Comparison of ENCODE assay signal across 8 cellular contexts in the genomic region with DNA sequence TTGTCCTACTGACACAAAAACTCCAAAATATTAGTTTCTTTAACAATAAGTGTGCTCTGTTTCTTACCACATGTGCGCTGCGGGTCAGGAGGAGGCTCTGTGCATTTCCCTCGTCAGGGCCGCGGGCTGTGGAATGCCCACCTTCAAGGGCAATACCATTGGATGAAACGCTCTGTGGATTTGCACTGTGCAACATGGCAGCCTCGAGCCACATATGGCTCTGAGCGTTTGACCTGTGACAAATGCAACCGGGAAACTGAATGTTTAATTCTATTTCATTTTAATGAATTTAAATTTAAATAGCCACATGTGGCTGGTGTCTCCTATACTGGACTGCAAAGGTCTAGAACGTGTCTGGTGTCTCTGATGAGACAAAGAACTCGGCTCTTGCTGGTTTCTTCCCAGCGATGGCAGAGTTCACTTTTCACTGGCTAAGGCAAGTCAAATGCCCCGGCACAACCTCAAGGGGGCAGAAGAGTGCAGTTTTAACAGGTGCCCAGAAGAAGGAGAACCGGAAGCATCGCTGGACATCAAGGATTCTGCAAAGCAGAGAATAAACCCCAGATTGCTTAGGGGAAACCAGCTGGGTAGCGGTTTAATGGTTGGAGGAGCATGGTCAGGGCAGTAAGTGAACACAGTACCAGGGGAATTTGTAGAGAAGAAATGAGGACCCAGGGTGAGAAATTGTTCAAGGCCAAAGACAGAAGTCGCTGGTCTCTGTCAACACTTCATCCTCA. TPM values are rescaled to one million over a fixed set of nuclear protein-coding genes. Genes with fewer than 3 reads are reported as not detected.
DNase-seq lines count a peak whose midpoint lies in the region; ATAC-seq and TF ChIP-seq lines count a peak whose summit lies in the region.

No MANE protein-coding gene starts in this region.

- no peak overlapping the region for H3K4me3 Mint-ChIP-seq in activated CD4-positive, alpha-beta T cell treated with anti-CD3 and anti-CD28 coated beads, Interleukin-2, amount 10 ng/mL, durations not matched to agents 7 days and 5 days
- no peak overlapping the region for H3K4me3 Mint-ChIP-seq in progenitor cell of endocrine pancreas (ENCODE audit: low read depth)

- DNase-seq in DMS153 treated with DMSO at 0.1 percent for 48 hours (lab: John Stamatoyannopoulos, UW; ENCODE audit: unreplicated experiment) = peak; percentile 57
- peak; percentile 29 to 60 for DNase-seq in NCI-H1930 (lab: John Stamatoyannopoulos, UW)
- peak; percentile 57 for DNase-seq in activated CD4-positive, alpha-beta T cell treated with anti-CD3 and anti-CD28 coated beads, Interleukin-2, amount 10 ng/mL, durations not matched to agents 7 days and 5 days
- peak; percentile 36 for DNase-seq in foreskin melanocyte
- DNase-seq in progenitor cell of endocrine pancreas (ENCODE audit: low spot score, unreplicated experiment) = no peak
- DNase-seq in GF-D8 (lab: John Stamatoyannopoulos, UW) = no peak

- no peaks in the 10 kb centered on the region for H3K36me3 Mint-ChIP-seq in activated CD4-positive, alpha-beta T cell treated with anti-CD3 and anti-CD28 coated beads, Interleukin-2, amount 10 ng/mL, durations not matched to agents 7 days and 5 days (ENCODE audit: low read depth)
- no peaks in the 10 kb centered on the region for H3K36me3 Mint-ChIP-seq in progenitor cell of endocrine pancreas (ENCODE audit: insufficient read depth)

- no peak overlapping the region for H3K27ac Mint-ChIP-seq in activated CD4-positive, alpha-beta T cell treated with anti-CD3 and anti-CD28 coated beads, Interleukin-2, amount 10 ng/mL, durations not matched to agents 7 days and 5 days
- no peak overlapping the region for H3K27ac Mint-ChIP-seq in progenitor cell of endocrine pancreas

- peak; percentile 64 for TF ChIP-seq CTCF in progenitor cell of endocrine pancreas (IDR thresholded peaks at IDR 0.05; ENCODE audit: unreplicated experiment)

- ATAC-seq in GM19043 (IDR thresholded peaks at IDR 0.05; ENCODE audit: low read depth, unreplicated experiment) = peak; percentile 98
- ATAC-seq in HG03066 (IDR thresholded peaks at IDR 0.05; ENCODE audit: low read depth, unreplicated experiment) = peak; percentile 89

- CTCF ChIA-PET in activated CD4-positive, alpha-beta T cell treated with anti-CD3 and anti-CD28 coated beads, Interleukin-2, amount 10 ng/mL, durations not matched to agents 7 days and 5 days (lab: Charles Lee) = interaction anchor here (1.0 to 1.7 kb wide), 3 partner anchors 12 to 837 kb away, joined by 3 to 7 read pairs (median 3); no protein-coding TSS in a partner anchor

- H3K27me3 Mint-ChIP-seq in activated CD4-positive, alpha-beta T cell treated with anti-CD3 and anti-CD28 coated beads, Interleukin-2, amount 10 ng/mL, durations not matched to agents 7 days and 5 days = peaks cover 22% of the 10 kb centered on the region
- H3K27me3 Mint-ChIP-seq in progenitor cell of endocrine pancreas = peaks cover 23% of the 10 kb centered on the region

- H3K9me3 Mint-ChIP-seq in activated CD4-positive, alpha-beta T cell treated with anti-CD3 and anti-CD28 coated beads, Interleukin-2, amount 10 ng/mL, durations not matched to agents 7 days and 5 days = no peaks in the 10 kb centered on the region
- no peaks in the 10 kb centered on the region for H3K9me3 Mint-ChIP-seq in progenitor cell of endocrine pancreas (ENCODE audit: low read depth)

- peaks cover 2% of the 10 kb centered on the region for H3K4me1 Mint-ChIP-seq in activated CD4-positive, alpha-beta T cell treated with anti-CD3 and anti-CD28 coated beads, Interleukin-2, amount 10 ng/mL, durations not matched to agents 7 days and 5 days
- H3K4me1 Mint-ChIP-seq in progenitor cell of endocrine pancreas (ENCODE audit: low read depth) = no peaks in the 10 kb centered on the region

- POLR2A ChIA-PET in activated CD4-positive, alpha-beta T cell treated with anti-CD3 and anti-CD28 coated beads, Interleukin-2, amount 10 ng/mL, durations not matched to agents 7 days and 5 days (lab: Charles Lee) = no interaction called here

RNA-seq across cellular contexts. Expression of a gene that starts 37.0 kb away (rescaled TPM):
- 10 to 100 TPM; 30.3 to 31.7 TPM for total RNA-seq in activated CD4-positive, alpha-beta T cell treated with anti-CD3 and anti-CD28 coated beads, Interleukin-2, amount 10 ng/mL, durations not matched to agents 7 days and 5 days
- 19.3 and 24.8 TPM in 2 replicates for total RNA-seq in progenitor cell of endocrine pancreas

Comparison
In these comparisons a context has a peak if more than half of its experiments do, and no peak if none do; other contexts are left out.
1. DNase-seq: peak in DMS153 treated with DMSO at 0.1 percent for 48 hours (single experiment), NCI-H1930 (2 of 2), activated CD4-positive, alpha-beta T cell treated with anti-CD3 and anti-CD28 coated beads, Interleukin-2, amount 10 ng/mL, durations not matched to agents 7 days and 5 days (single experiment) and foreskin melanocyte (single experiment); none in progenitor cell of endocrine pancreas (single experiment) and GF-D8 (single experiment).